In genomic region chr5:133994990-133995333, GRCh38 we compare ENCODE assay signal across 1 cellular context.
TF ChIP-seq lines count a peak whose summit lies in the region.

No MANE protein-coding gene starts in this region.

TF ChIP-seq in H1, 55 proteins besides CTCF, POLR2A, EP300 and RAD21:
- TF ChIP-seq HDAC6 (IDR thresholded peaks at IDR 0.05; ENCODE audit: low read depth, low read length) (no peak), CHD2 (IDR thresholded peaks at IDR 0.05; ENCODE audit: low read length) (no peak), SIN3A (conservative IDR thresholded peaks at IDR 0.05 in 1 of 2, IDR thresholded peaks at IDR 0.05 in 1 of 2; ENCODE audit: low read depth in 1 of 2, low read length in 2 of 2) (no peak), KDM5A (IDR thresholded peaks at IDR 0.05; ENCODE audit: low read length) (no peak), ZNF274 (IDR thresholded peaks at IDR 0.05; ENCODE audit: borderline replicate concordance, extremely low read depth, low read length) (no peak), HDAC2 (IDR thresholded peaks at IDR 0.05; ENCODE audit: borderline replicate concordance in 1 of 2, low read depth in 2 of 2, low read length in 2 of 2) (no peak), TEAD4 (IDR thresholded peaks at IDR 0.05; ENCODE audit: low read depth, low read length) (no peak), RNF2 (IDR thresholded peaks at IDR 0.05; ENCODE audit: borderline replicate concordance, low read depth, low read length, missing control alignments, poor library complexity, severe bottlenecking) (no peak), EZH2 (IDR thresholded peaks at IDR 0.05; ENCODE audit: low read depth, low read length, severe bottlenecking) (no peak), TBP (IDR thresholded peaks at IDR 0.05; ENCODE audit: low read depth, low read length) (no peak), JUN (IDR thresholded peaks at IDR 0.05; ENCODE audit: low read depth, low read length) (no peak), RFX5 (IDR thresholded peaks at IDR 0.05; ENCODE audit: borderline replicate concordance, low read depth, low read length) (no peak), YY1 (IDR thresholded peaks at IDR 0.05; ENCODE audit: low read depth, low read length) (no peak), CBX5 (IDR thresholded peaks at IDR 0.05; ENCODE audit: low read depth, low read length) (no peak), CBX8 (IDR thresholded peaks at IDR 0.05; ENCODE audit: borderline replicate concordance, low read depth, low read length) (no peak), JUND (IDR thresholded peaks at IDR 0.05; ENCODE audit: low read length) (no peak), KDM1A (IDR thresholded peaks at IDR 0.05; ENCODE audit: borderline replicate concordance, low read length) (no peak), TAF7 (optimal IDR thresholded peaks at IDR 0.05; ENCODE audit: borderline replicate concordance, low read depth, low read length) (no peak), SRF (IDR thresholded peaks at IDR 0.05; ENCODE audit: low read depth, low read length) (no peak)
- TF ChIP-seq, protein P1, sequence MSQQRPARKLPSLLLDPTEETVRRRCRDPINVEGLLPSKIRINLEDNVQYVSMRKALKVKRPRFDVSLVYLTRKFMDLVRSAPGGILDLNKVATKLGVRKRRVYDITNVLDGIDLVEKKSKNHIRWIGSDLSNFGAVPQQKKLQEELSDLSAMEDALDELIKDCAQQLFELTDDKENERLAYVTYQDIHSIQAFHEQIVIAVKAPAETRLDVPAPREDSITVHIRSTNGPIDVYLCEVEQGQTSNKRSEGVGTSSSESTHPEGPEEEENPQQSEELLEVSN (IDR thresholded peaks at IDR 0.05): no peak
TF ChIP-seq in H1: peak in this region for 0.
